Comparison of ENCODE assay signal across 1 cellular context in genomic region chr7:17741426-17741825, GRCh38.
TF ChIP-seq lines count a peak whose summit lies in the region.

No MANE protein-coding gene starts in this region.

TF ChIP-seq in H1, 55 proteins besides CTCF, POLR2A, EP300 and RAD21 (continued from another document):
- TF ChIP-seq KDM4A (IDR thresholded peaks at IDR 0.05; ENCODE audit: low read depth, low read length, severe bottlenecking) (no peak), BCL11A (IDR thresholded peaks at IDR 0.05; ENCODE audit: low read depth in 2 of 2, low read length in 2 of 2) (no peak), ZNF274 (IDR thresholded peaks at IDR 0.05; ENCODE audit: borderline replicate concordance, extremely low read depth, low read length) (no peak), RFX5 (IDR thresholded peaks at IDR 0.05; ENCODE audit: borderline replicate concordance, low read depth, low read length) (no peak), HDAC2 (IDR thresholded peaks at IDR 0.05; ENCODE audit: borderline replicate concordance in 1 of 2, low read depth in 2 of 2, low read length in 2 of 2) (no peak), JUN (IDR thresholded peaks at IDR 0.05; ENCODE audit: low read depth, low read length) (no peak), TAF7 (optimal IDR thresholded peaks at IDR 0.05; ENCODE audit: borderline replicate concordance, low read depth, low read length) (no peak), SIX5 (IDR thresholded peaks at IDR 0.05; ENCODE audit: low read depth, low read length) (no peak), TAF1 (IDR thresholded peaks at IDR 0.05; ENCODE audit: low read depth, low read length) (no peak), SP4 (IDR thresholded peaks at IDR 0.05; ENCODE audit: low read length) (no peak), SAP30 (IDR thresholded peaks at IDR 0.05; ENCODE audit: insufficient read depth, insufficient replicate concordance, low read length) (no peak)
